8 cellular contexts compared by ENCODE assay signal in genomic region chr11:86244522-86245368, GRCh38. TPM values are rescaled to one million over a fixed set of nuclear protein-coding genes. Genes with fewer than 3 reads are reported as not detected.
DNase-seq lines count a peak whose midpoint lies in the region; ATAC-seq and TF ChIP-seq lines count a peak whose summit lies in the region.

A gene with protein sequence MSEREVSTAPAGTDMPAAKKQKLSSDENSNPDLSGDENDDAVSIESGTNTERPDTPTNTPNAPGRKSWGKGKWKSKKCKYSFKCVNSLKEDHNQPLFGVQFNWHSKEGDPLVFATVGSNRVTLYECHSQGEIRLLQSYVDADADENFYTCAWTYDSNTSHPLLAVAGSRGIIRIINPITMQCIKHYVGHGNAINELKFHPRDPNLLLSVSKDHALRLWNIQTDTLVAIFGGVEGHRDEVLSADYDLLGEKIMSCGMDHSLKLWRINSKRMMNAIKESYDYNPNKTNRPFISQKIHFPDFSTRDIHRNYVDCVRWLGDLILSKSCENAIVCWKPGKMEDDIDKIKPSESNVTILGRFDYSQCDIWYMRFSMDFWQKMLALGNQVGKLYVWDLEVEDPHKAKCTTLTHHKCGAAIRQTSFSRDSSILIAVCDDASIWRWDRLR (plus strand): TSS chr11:86244753. CDS start chr11:86245230, 477 bp downstream.

- ATAC-seq in GM18499 (IDR thresholded peaks at IDR 0.05; ENCODE audit: insufficient read depth, unreplicated experiment) (peak; percentile 35), HG02938 (IDR thresholded peaks at IDR 0.05; ENCODE audit: unreplicated experiment) (peak; percentile 55), T-helper 17 cell (peak; percentile 85), right cardiac atrium (peak; percentile 96 to 98)

- H3K36me3 ChIP-seq in vagina = peaks cover 0 to 3% of the 10 kb centered on the region in 2 donors

- no peak for TF ChIP-seq CTCF in vagina (IDR thresholded peaks at IDR 0.05)

- H3K9me3 ChIP-seq in T-helper 17 cell (ENCODE audit: control insufficient read depth, low read length, poor library complexity, severe bottlenecking) (no peaks in the 10 kb centered on the region), right cardiac atrium (ENCODE audit: control insufficient read depth, low read length) (no peaks in the 10 kb centered on the region), vagina (no peaks in the 10 kb centered on the region)

- H3K4me3 ChIP-seq in right cardiac atrium (ENCODE audit: low read length) = peak within 1 kb of the TSS; percentile 97
- H3K4me3 ChIP-seq in vagina = peak within 1 kb of the TSS; percentile 59 to 90

- peaks cover 6% of the 10 kb centered on the region for H3K27me3 Mint-ChIP-seq in T-helper 17 cell

- H3K36me3 Mint-ChIP-seq in T-helper 17 cell (ENCODE audit: low read depth) = peaks cover 2% of the 10 kb centered on the region

- H3K27me3 ChIP-seq in right cardiac atrium (ENCODE audit: control insufficient read depth, insufficient read depth) (no peaks in the 10 kb centered on the region), vagina (no peaks in the 10 kb centered on the region)

- H3K27ac ChIP-seq in right cardiac atrium (ENCODE audit: low read length) (peak within 1 kb of the TSS; percentile 99), vagina (peak within 1 kb of the TSS; percentile 98)

- H3K4me3 Mint-ChIP-seq in T-helper 17 cell = no peak within 1 kb of the TSS

- H3K4me1 ChIP-seq in right cardiac atrium (ENCODE audit: control insufficient read depth, insufficient read depth, low read length) (peaks cover 5% of the 10 kb centered on the region), vagina (peaks cover 48% of the 10 kb centered on the region)

- peak in 1 of 2 donors; percentile 60 for TF ChIP-seq POLR2A in vagina (IDR thresholded peaks at IDR 0.05)

- WGBS in right cardiac atrium = under 1% methylated on average over 64 of the region's 64 CpGs

- DNase-seq in NCI-H1694 treated with DMSO at 0.1 percent for 48 hours (lab: John Stamatoyannopoulos, UW) (peak; percentile 89), T-helper 17 cell (peak; percentile 90 to 95 (median 93)), anterior cingulate cortex (lab: John Stamatoyannopoulos, UW) (peak; percentile 61 to 97 (median 91)), right cardiac atrium (peak; percentile 96 to 98 (median 98)), putamen (ENCODE audit: low spot score) (peak; percentile 95), vagina (ENCODE audit: extremely low spot score in 2 of 2) (peak in 1 of 2 donors; percentile 96)

- peaks cover 22% of the 10 kb centered on the region for H3K4me1 Mint-ChIP-seq in T-helper 17 cell

- intact Hi-C loops in right cardiac atrium (cut with DNase I) (no loop called here), vagina (cut with DNase I) (no loop called here)

- H3K27ac Mint-ChIP-seq in T-helper 17 cell = no peak within 1 kb of the TSS

RNA-seq across cellular contexts. Expression of the gene that starts here (rescaled TPM):
- total RNA-seq in T-helper 17 cell (10 to 100 TPM; 48.7 to 50.7 TPM), right cardiac atrium (10 to 100 TPM; 13.0 to 16.9 (median 14.8) TPM), vagina (29.7 TPM)
- polyA plus RNA-seq in right cardiac atrium = 13.0 TPM

Comparison
In these comparisons a context has a peak if more than half of its experiments do, and no peak if none do; other contexts are left out.
1. ATAC-seq: peak in every context shown above with its lines; median percentile 97 in right cardiac atrium; 85 in T-helper 17 cell; 55 in HG02938; 35 in GM18499.